ENCODE assay signal across 12 cellular contexts in genomic region chr18:45254683-45255082, GRCh38.
DNase-seq lines count a peak whose midpoint lies in the region; ATAC-seq and TF ChIP-seq lines count a peak whose summit lies in the region.
"Had no signal": no experiment of that assay in that cellular context is flagged by ENCODE, and none has a peak within 500 bp of the region (broad histone marks: within the 10 kb centered on the region; RNA-seq: fewer than 3 reads in every experiment).

No MANE protein-coding gene starts in this region.

- H3K4me1 Mint-ChIP-seq in neural crest cell: peaks cover 22% of the 10 kb centered on the region

- H3K9me3 Mint-ChIP-seq in neural crest cell: no peaks in the 10 kb centered on the region
- H3K9me3 Mint-ChIP-seq: activated T-cell treated with anti-CD3 and anti-CD28 coated beads, Interleukin-2, amount 50 U/mL, for 4 hours had no signal

- H3K4me3 Mint-ChIP-seq in neural crest cell: no peak overlapping the region
- H3K4me3 Mint-ChIP-seq: activated T-cell treated with anti-CD3 and anti-CD28 coated beads, Interleukin-2, amount 50 U/mL, for 4 hours had no signal

- H3K27me3 ChIP-seq in ascending aorta (no peaks in the 10 kb centered on the region), vagina (no peaks in the 10 kb centered on the region)

- peaks cover 7 to 34% of the 10 kb centered on the region in 2 donors for H3K4me1 ChIP-seq in ascending aorta
- peaks cover 21% of the 10 kb centered on the region for H3K4me1 ChIP-seq in vagina

- peak overlapping the region; percentile 65 for H3K27ac Mint-ChIP-seq in neural crest cell (ENCODE audit: unreplicated experiment)

- H3K27ac ChIP-seq in ascending aorta (peak overlapping the region; percentile 62 to 68), vagina (peak overlapping the region; percentile 68)

- DNase-seq in ascending aorta (ENCODE audit: low spot score in 2 of 2): peak in 1 of 2 donors; percentile 67
- peak; percentile 9 for DNase-seq in globus pallidus (ENCODE audit: low spot score)
- no peak for DNase-seq in neural crest cell (ENCODE audit: low read depth, low spot score)
- no peak for DNase-seq in vagina (ENCODE audit: extremely low spot score in 2 of 2)
- no peak for DNase-seq in NOMO-1 (lab: John Stamatoyannopoulos, UW; ENCODE audit: unreplicated experiment in 2 of 2)
- DNase-seq in activated CD4-positive, alpha-beta T cell treated with anti-CD3 and anti-CD28 coated beads, Interleukin-2, amount 50 U/mL, for 48 hours: no peak
- no peak for DNase-seq in NCI-H1930 (lab: John Stamatoyannopoulos, UW)
- DNase-seq: activated CD4-positive, alpha-beta T cell treated with anti-CD3 and anti-CD28 coated beads for 1 hour; activated T-cell treated with anti-CD3 and anti-CD28 coated beads, Interleukin-2, amount 50 U/mL, for 4 hours; midbrain; NCI-H2029 treated with DMSO at 0.1 percent for 48 hours had no signal

- no peaks in the 10 kb centered on the region for H3K36me3 Mint-ChIP-seq in neural crest cell (ENCODE audit: low read depth)

- no peak for ATAC-seq in GM21619 (IDR thresholded peaks at IDR 0.05; ENCODE audit: unreplicated experiment)
- ATAC-seq: activated T-cell treated with anti-CD3 and anti-CD28 coated beads, Interleukin-2, amount 50 U/mL, for 4 hours had no signal

- H3K27me3 Mint-ChIP-seq in neural crest cell (ENCODE audit: low read depth): no peaks in the 10 kb centered on the region

- no peaks in the 10 kb centered on the region for H3K9me3 ChIP-seq in ascending aorta
- no peaks in the 10 kb centered on the region for H3K9me3 ChIP-seq in vagina

- TF ChIP-seq CTCF in ascending aorta (IDR thresholded peaks at IDR 0.05) (no peak), neural crest cell (conservative IDR thresholded peaks at IDR 0.05) (no peak), vagina (IDR thresholded peaks at IDR 0.05) (no peak)

- TF ChIP-seq POLR2A in vagina (IDR thresholded peaks at IDR 0.05): no peak

- H3K36me3 ChIP-seq in ascending aorta (no peaks in the 10 kb centered on the region), vagina (no peaks in the 10 kb centered on the region)

- H3K4me3 ChIP-seq in ascending aorta (no peak overlapping the region), vagina (no peak overlapping the region)

- intact Hi-C loops in ascending aorta (cut with DNase I) (loop anchor here (5.0 kb wide), 1 partner anchor 572 kb away; the partner anchor contains the start of gene SETBP1), vagina (cut with DNase I) (no loop called here)
